9 cellular contexts compared by ENCODE assay signal in genomic region chr3:129276385-129276784, GRCh38. TPM values are rescaled to one million over a fixed set of nuclear protein-coding genes. Genes with fewer than 3 reads are reported as not detected.
DNase-seq lines count a peak whose midpoint lies in the region; ATAC-seq and TF ChIP-seq lines count a peak whose summit lies in the region.
"Had no signal": no experiment of that assay in that cellular context is flagged by ENCODE, and none has a peak within 500 bp of the region (broad histone marks: within the 10 kb centered on the region; RNA-seq: fewer than 3 reads in every experiment).

No MANE protein-coding gene starts in this region.

- no peak overlapping the region for H3K27ac ChIP-seq in adrenal gland

- H3K9me3 Mint-ChIP-seq in activated naive CD8-positive, alpha-beta T cell (ENCODE audit: low read depth) = no peaks in the 10 kb centered on the region
- H3K9me3 Mint-ChIP-seq: dendritic cell treated with granulocyte-macrophage colony-stimulating factor and Interleukin-4, amounts not matched to agents 40 ng/mL and 50 ng/mL, for 4 days had no signal

- WGBS in adrenal gland, 4 donors = 64 to 87% (median 82%) methylated on average over 2 of the region's 2 CpGs

- H3K27me3 Mint-ChIP-seq in activated naive CD8-positive, alpha-beta T cell = no peaks in the 10 kb centered on the region

- H3K4me1 ChIP-seq in adrenal gland (replicated peaks in 1 of 2) = peaks cover 5 to 26% of the 10 kb centered on the region in 2 donors

- H3K27ac Mint-ChIP-seq in activated naive CD8-positive, alpha-beta T cell = peak overlapping the region; percentile 2
- H3K27ac Mint-ChIP-seq: dendritic cell treated with granulocyte-macrophage colony-stimulating factor and Interleukin-4, amounts not matched to agents 40 ng/mL and 50 ng/mL, for 4 days had no signal

- H3K27me3 ChIP-seq in adrenal gland = no peaks in the 10 kb centered on the region

- H3K36me3 ChIP-seq in adrenal gland (replicated peaks in 1 of 2) = peaks cover 0 to 65% of the 10 kb centered on the region in 2 donors

- no peak for TF ChIP-seq CTCF in GM20000 (IDR thresholded peaks at IDR 0.05; ENCODE audit: extremely low read depth, missing control alignments)
- TF ChIP-seq CTCF in adrenal gland (IDR thresholded peaks at IDR 0.05) = no peak

- TF ChIP-seq POLR2A in adrenal gland (IDR thresholded peaks at IDR 0.05) = no peak

- H3K4me3 Mint-ChIP-seq in activated naive CD8-positive, alpha-beta T cell = no peak overlapping the region
- H3K4me3 Mint-ChIP-seq: dendritic cell treated with granulocyte-macrophage colony-stimulating factor and Interleukin-4, amounts not matched to agents 40 ng/mL and 50 ng/mL, for 4 days had no signal

- H3K36me3 Mint-ChIP-seq in activated naive CD8-positive, alpha-beta T cell = peaks cover 3% of the 10 kb centered on the region

- intact Hi-C loops in adrenal gland (cut with DNase I) = no loop called here

- H3K4me1 Mint-ChIP-seq in activated naive CD8-positive, alpha-beta T cell (ENCODE audit: low read depth) = peaks cover 24% of the 10 kb centered on the region

- ATAC-seq in GM18508 (IDR thresholded peaks at IDR 0.05; ENCODE audit: insufficient read depth, unreplicated experiment) (peak; percentile 84), HG03139 (IDR thresholded peaks at IDR 0.05; ENCODE audit: unreplicated experiment) (peak; percentile 72)

- no peaks in the 10 kb centered on the region for H3K9me3 ChIP-seq in adrenal gland (replicated peaks in 1 of 3)

- DNase-seq in GM20000 (ENCODE audit: low spot score) (peak; percentile 87), NCI-H1417 treated with DMSO at 0.1 percent for 48 hours (lab: John Stamatoyannopoulos, UW) (no peak), globus pallidus (ENCODE audit: low spot score) (no peak), adrenal gland (no peak), DMS 273 treated with DMSO at 0.1 percent for 48 hours (lab: John Stamatoyannopoulos, UW) (no peak)

- H3K4me3 ChIP-seq in adrenal gland = no peak overlapping the region

RNA-seq across cellular contexts. Expression of gene HMCES, which starts 2.3 kb away (rescaled TPM):
- total RNA-seq in adrenal gland = 10 to 100 TPM; 17.3 to 39.7 (median 25.8) TPM
- polyA plus RNA-seq in adrenal gland = 10 to 100 TPM; 16.0 to 29.4 (median 19.9) TPM

RNA-seq across cellular contexts. Expression of gene COPG1, which starts 27.0 kb away (rescaled TPM):
- 100 to 1,000 TPM; 105 to 318 (median 162) TPM for total RNA-seq in adrenal gland
- 100 to 1,000 TPM in 2 of 3 donors, 10 to 100 TPM in 1; 84.9 to 182 (median 160) TPM for polyA plus RNA-seq in adrenal gland
